24 cellular contexts compared by ENCODE assay signal in genomic region chrX:119708936-119709335, GRCh38. TPM values are rescaled to one million over a fixed set of nuclear protein-coding genes. Genes with fewer than 3 reads are reported as not detected.
"Had no signal": no experiment of that assay in that cellular context is flagged by ENCODE, and none has a peak within 500 bp of the region (broad histone marks: within the 10 kb centered on the region; RNA-seq: fewer than 3 reads in every experiment).

No MANE protein-coding gene starts in this region.

- H3K36me3 ChIP-seq: sigmoid colon, thyroid gland had no signal

- DNase-seq: activated CD4-positive, alpha-beta T cell treated with anti-CD3 and anti-CD28 coated beads, Interleukin-2, amount 10 ng/mL, durations not matched to agents 24 days and 14 days; activated CD4-positive, CD25-positive, alpha-beta regulatory T cell; activated CD8-positive, alpha-beta T cell treated with anti-CD3 and anti-CD28 coated beads for 36 hours; activated naive CD4-positive, alpha-beta T cell treated with anti-CD3 and anti-CD28 coated beads for 36 hours; activated T-cell treated with anti-CD3 and anti-CD28 coated beads, Interleukin-2, amount 50 U/mL, for 24 hours; cerebellar nuclear complex; effector CD4-positive, alpha-beta T cell; foreskin melanocyte; glutamatergic neuron; hippocampal formation; midbrain; nephron progenitor cell; nucleus accumbens; posterior cingulate gyrus; sigmoid colon; stimulated activated CD4-positive, alpha-beta T cell treated with anti-CD3 and anti-CD28 coated beads, Interleukin-12 subunit alpha, Interleukin-12 subunit beta, amount 100 ng/mL, for 4 hours; stimulated activated CD4-positive, alpha-beta T cell treated with anti-CD3 and anti-CD28 coated beads, Interleukin-1b, Interleukin-23, amount 100 ng/mL, for 48 hours; stimulated activated CD8-positive, alpha-beta memory T cell treated with anti-CD3 and anti-CD28 coated beads, Interleukin-4, amount 100 ng/mL, for 48 hours; stimulated activated naive CD4-positive, alpha-beta T cell; T-cell; thyroid gland had no signal

- H3K4me1 ChIP-seq: sigmoid colon, thyroid gland had no signal

- ATAC-seq: activated CD8-positive, alpha-beta T cell treated with anti-CD3 and anti-CD28 coated beads for 36 hours; T-cell had no signal

- H3K27ac ChIP-seq: sigmoid colon, thyroid gland had no signal

- H3K9me3 ChIP-seq: sigmoid colon, thyroid gland had no signal

- H3K4me3 ChIP-seq: sigmoid colon, thyroid gland had no signal

- H3K27me3 ChIP-seq: sigmoid colon, thyroid gland had no signal

RNA-seq across cellular contexts. Expression of gene SOWAHD, which starts 49.5 kb away (rescaled TPM):
- total RNA-seq: lung microvascular endothelial cell, myocyte, thyroid gland had no signal
- polyA plus RNA-seq: keratinocyte had no signal
